ENCODE assay signal across 36 cellular contexts in genomic region chr2:126858013-126858412, GRCh38. TPM values are rescaled to one million over a fixed set of nuclear protein-coding genes. Genes with fewer than 3 reads are reported as not detected.
"Had no signal": no experiment of that assay in that cellular context is flagged by ENCODE, and none has a peak within 500 bp of the region (broad histone marks: within the 10 kb centered on the region; RNA-seq: fewer than 3 reads in every experiment).

No MANE protein-coding gene starts in this region.

- H3K9me3 Mint-ChIP-seq: activated naive CD4-positive, alpha-beta T cell treated with anti-CD3 and anti-CD28 coated beads, Interleukin-2, amount 10 ng/mL, durations not matched to agents 7 days and 5 days; activated naive CD8-positive, alpha-beta T cell treated with anti-CD3 and anti-CD28 coated beads, Interleukin-2, amount 10 ng/mL, durations not matched to agents 7 days and 5 days; activated T-cell treated with anti-CD3 and anti-CD28 coated beads, Interleukin-2, amount 50 U/mL, for 24 hours; stimulated activated effector memory CD8-positive, alpha-beta T cell treated with anti-CD3 and anti-CD28 coated beads, Interleukin-12 subunit alpha, Interleukin-12 subunit beta, amount 100 ng/mL, for 72 hours; T-helper 1 cell treated with Interleukin-12 subunit alpha and Interleukin-12 subunit beta and Interleukin-4 antibody, amounts not matched to agents 30 μg/mL and 1 μg/mL, for 36 hours had no signal

- H3K36me3 Mint-ChIP-seq: activated naive CD4-positive, alpha-beta T cell treated with anti-CD3 and anti-CD28 coated beads, Interleukin-2, amount 10 ng/mL, durations not matched to agents 7 days and 5 days; activated naive CD8-positive, alpha-beta T cell treated with anti-CD3 and anti-CD28 coated beads, Interleukin-2, amount 10 ng/mL, durations not matched to agents 7 days and 5 days; natural killer cell; stimulated activated effector memory CD8-positive, alpha-beta T cell treated with anti-CD3 and anti-CD28 coated beads, Interleukin-12 subunit alpha, Interleukin-12 subunit beta, amount 100 ng/mL, for 72 hours had no signal

- H3K4me3 Mint-ChIP-seq: activated naive CD4-positive, alpha-beta T cell treated with anti-CD3 and anti-CD28 coated beads, Interleukin-2, amount 10 ng/mL, durations not matched to agents 7 days and 5 days; activated naive CD8-positive, alpha-beta T cell treated with anti-CD3 and anti-CD28 coated beads, Interleukin-2, amount 10 ng/mL, durations not matched to agents 7 days and 5 days; activated T-cell treated with anti-CD3 and anti-CD28 coated beads, Interleukin-2, amount 50 U/mL, for 24 hours; effector memory CD8-positive, alpha-beta T cell; natural killer cell; stimulated activated effector memory CD8-positive, alpha-beta T cell treated with anti-CD3 and anti-CD28 coated beads, Interleukin-12 subunit alpha, Interleukin-12 subunit beta, amount 100 ng/mL, for 72 hours; stimulated activated naive CD8-positive, alpha-beta T cell treated with anti-CD3 and anti-CD28 coated beads, Interleukin-15, amount 100 ng/mL, for 72 hours; T-helper 1 cell treated with Interleukin-12 subunit alpha and Interleukin-12 subunit beta and Interleukin-4 antibody, amounts not matched to agents 30 μg/mL and 1 μg/mL, for 36 hours had no signal

- H3K27ac Mint-ChIP-seq: activated naive CD4-positive, alpha-beta T cell treated with anti-CD3 and anti-CD28 coated beads, Interleukin-2, amount 10 ng/mL, durations not matched to agents 7 days and 5 days; activated naive CD8-positive, alpha-beta T cell treated with anti-CD3 and anti-CD28 coated beads, Interleukin-2, amount 10 ng/mL, durations not matched to agents 7 days and 5 days; activated T-cell treated with anti-CD3 and anti-CD28 coated beads, Interleukin-2, amount 50 U/mL, for 24 hours; effector memory CD8-positive, alpha-beta T cell; natural killer cell; stimulated activated effector memory CD8-positive, alpha-beta T cell treated with anti-CD3 and anti-CD28 coated beads, Interleukin-12 subunit alpha, Interleukin-12 subunit beta, amount 100 ng/mL, for 72 hours; T-helper 1 cell treated with Interleukin-12 subunit alpha and Interleukin-12 subunit beta and Interleukin-4 antibody, amounts not matched to agents 30 μg/mL and 1 μg/mL, for 36 hours had no signal

- H3K4me1 Mint-ChIP-seq: activated naive CD4-positive, alpha-beta T cell treated with anti-CD3 and anti-CD28 coated beads, Interleukin-2, amount 10 ng/mL, durations not matched to agents 7 days and 5 days; activated naive CD8-positive, alpha-beta T cell treated with anti-CD3 and anti-CD28 coated beads, Interleukin-2, amount 10 ng/mL, durations not matched to agents 7 days and 5 days; natural killer cell; stimulated activated effector memory CD8-positive, alpha-beta T cell treated with anti-CD3 and anti-CD28 coated beads, Interleukin-12 subunit alpha, Interleukin-12 subunit beta, amount 100 ng/mL, for 72 hours; stimulated activated naive CD8-positive, alpha-beta T cell treated with anti-CD3 and anti-CD28 coated beads, Interleukin-15, amount 100 ng/mL, for 72 hours had no signal

- DNase-seq: activated CD4-positive, alpha-beta T cell treated with anti-CD3 and anti-CD28 coated beads for 48 hours; activated CD4-positive, alpha-beta T cell treated with anti-CD3 and anti-CD28 coated beads, Interleukin-2, amount 50 U/mL, for 48 hours; activated CD8-positive, alpha-beta memory T cell treated with anti-CD3 and anti-CD28 coated beads, Interleukin-2, amount 50 U/mL, for 48 hours; activated gamma-delta T cell; activated naive CD4-positive, alpha-beta T cell treated with anti-CD3 and anti-CD28 coated beads, Interleukin-2, amount 10 ng/mL, durations not matched to agents 7 days and 5 days; activated naive CD8-positive, alpha-beta T cell treated with anti-CD3 and anti-CD28 coated beads, Interleukin-2, amount 10 ng/mL, durations not matched to agents 7 days and 5 days; activated T-cell treated with anti-CD3 and anti-CD28 coated beads, Interleukin-2, amount 50 U/mL, for 24 hours; brain microvascular endothelial cell; cortex of kidney; effector memory CD8-positive, alpha-beta T cell; erythroblast; hippocampal formation; kidney; left colon; mammary epithelial cell; natural killer cell; posterior cingulate gyrus; right lobe of liver; stimulated activated CD4-positive, alpha-beta T cell treated with anti-CD3 and anti-CD28 coated beads, Interleukin-12 subunit alpha, Interleukin-12 subunit beta, amount 100 ng/mL, for 4 hours; stimulated activated CD4-positive, alpha-beta T cell treated with anti-CD3 and anti-CD28 coated beads, Interleukin-4, amount 100 ng/mL, for 1 hour; stimulated activated naive CD8-positive, alpha-beta T cell treated with anti-CD3 and anti-CD28 coated beads, Interleukin-15, amount 100 ng/mL, for 72 hours; substantia nigra; T1000; upper lobe of left lung; WERI-Rb-1 had no signal

RNA-seq across cellular contexts. Expression of gene TEX51, which starts 40.7 kb away (rescaled TPM):
- total RNA-seq: activated CD8-positive, alpha-beta memory T cell treated with anti-CD3 and anti-CD28 coated beads for 36 hours; activated naive CD8-positive, alpha-beta T cell treated with anti-CD3 and anti-CD28 coated beads, Interleukin-2, amount 10 ng/mL, durations not matched to agents 7 days and 5 days; astrocyte; cardiac septum; cerebellum; fibroblast of lung; fibroblast of villous mesenchyme; gastroesophageal sphincter; kidney; left colon; liver; mammary epithelial cell; natural killer cell; osteoblast; upper lobe of left lung had no signal
